1 cellular context compared by ENCODE assay signal in genomic region chr12:124939428-124940142, GRCh38.
TF ChIP-seq lines count a peak whose summit lies in the region.

No MANE protein-coding gene starts in this region.

TF ChIP-seq in K562, 482 proteins besides CTCF, POLR2A, EP300 and RAD21 (continued from another document and continues in another):
- TF ChIP-seq ZBTB11 (CRISPR knock-in tag; IDR thresholded peaks at IDR 0.05) (peak in 1 of 3 experiments; percentile 87; a peak in 4 of 6 replicates), MTA2 (IDR thresholded peaks at IDR 0.05; ENCODE audit: low read depth) (no peak), DACH1 (IDR thresholded peaks at IDR 0.05; ENCODE audit: partially characterized antibody) (peak; percentile 9), ELF2 (CRISPR knock-in tag; IDR thresholded peaks at IDR 0.05) (no peak; the same call in 1 of the 2 replicates), MYNN (IDR thresholded peaks at IDR 0.05) (0 out of 2 replicates have a peak, but pooled peaks have one; percentile 42), MYNN (CRISPR knock-in tag; IDR thresholded peaks at IDR 0.05) (no peak), AFF1 (IDR thresholded peaks at IDR 0.05; ENCODE audit: low read depth in 1 of 2, partially characterized antibody in 2 of 2) (peak in 1 of 2 experiments; percentile 90), TFE3 (CRISPR knock-in tag; IDR thresholded peaks at IDR 0.05) (peak; percentile 98), PML (IDR thresholded peaks at IDR 0.05; ENCODE audit: low read length) (0 out of 2 replicates have a peak, but pooled peaks have one; percentile 26), MLX (CRISPR knock-in tag; conservative IDR thresholded peaks at IDR 0.05) (0 out of 4 replicates have a peak, but pooled peaks of 1 of the 2 experiments have one; percentile 46), RBM14 (IDR thresholded peaks at IDR 0.05; ENCODE audit: borderline replicate concordance, insufficient read depth, low read depth, low read length) (no peak), ZFP1 (CRISPR knock-in tag; IDR thresholded peaks at IDR 0.05) (peak; percentile 53; the same call in 1 of the 2 replicates), ZNF121 (CRISPR knock-in tag; conservative IDR thresholded peaks at IDR 0.05) (no peak), MAFK (IDR thresholded peaks at IDR 0.05; ENCODE audit: low read length) (peak; percentile 33; the same call in 1 of the 2 replicates), RAD51 (IDR thresholded peaks at IDR 0.05; ENCODE audit: borderline replicate concordance, low read depth) (peak; percentile 94), TRIM24 (IDR thresholded peaks at IDR 0.05) (no peak; a peak in 2 of 4 replicates), MTA3 (IDR thresholded peaks at IDR 0.05; ENCODE audit: borderline replicate concordance) (0 out of 2 replicates have a peak, but pooled peaks have one; percentile 47), ZNF133 (CRISPR knock-in tag; IDR thresholded peaks at IDR 0.05) (0 out of 2 replicates have a peak, but pooled peaks have one; percentile 46), MBD2 (IDR thresholded peaks at IDR 0.05; ENCODE audit: borderline replicate concordance, low read depth) (no peak), TCFL5 (CRISPR knock-in tag; conservative IDR thresholded peaks at IDR 0.05) (0 out of 2 replicates have a peak, but pooled peaks have one; percentile 27), ZBED1 (IDR thresholded peaks at IDR 0.05) (0 out of 2 replicates have a peak, but pooled peaks have one; percentile 7), L3MBTL2 (IDR thresholded peaks at IDR 0.05) (peak; percentile 81), ZBTB2 (IDR thresholded peaks at IDR 0.05) (peak; percentile 15; the same call in 1 of the 2 replicates), ZNF518B (CRISPR knock-in tag; IDR thresholded peaks at IDR 0.05) (no peak), CREB1 (IDR thresholded peaks at IDR 0.05) (peak; percentile 42; the same call in 1 of the 2 replicates), CREB1 (CRISPR knock-in tag; IDR thresholded peaks at IDR 0.05) (peak; percentile 71; the same call in 1 of the 2 replicates), HMGXB4 (CRISPR knock-in tag; IDR thresholded peaks at IDR 0.05) (peak; percentile 99), MAX (CRISPR knock-in tag; IDR thresholded peaks at IDR 0.05) (peak; percentile 91), SMARCB1 (IDR thresholded peaks at IDR 0.05; ENCODE audit: insufficient read length, low read depth) (no peak), ELF1 (tag; IDR thresholded peaks at IDR 0.05) (peak; percentile 89), RNF219 (CRISPR knock-in tag; IDR thresholded peaks at IDR 0.05) (no peak), KLF13 (tag; IDR thresholded peaks at IDR 0.05; ENCODE audit: borderline replicate concordance, low read depth) (peak; percentile 12; the same call in 1 of the 2 replicates)
